ENCODE assay signal across 22 cellular contexts in genomic region chr17:14214271-14214670, GRCh38. TPM values are rescaled to one million over a fixed set of nuclear protein-coding genes. Genes with fewer than 3 reads are reported as not detected.
DNase-seq lines count a peak whose midpoint lies in the region; ATAC-seq and TF ChIP-seq lines count a peak whose summit lies in the region.
"Had no signal": no experiment of that assay in that cellular context is flagged by ENCODE, and none has a peak within 500 bp of the region (broad histone marks: within the 10 kb centered on the region; RNA-seq: fewer than 3 reads in every experiment).

No MANE protein-coding gene starts in this region.

- no peak overlapping the region for H2AK5ac ChIP-seq in IMR-90 (ENCODE audit: low read depth, low read length)

- no peak overlapping the region for H3K4ac ChIP-seq in IMR-90 (ENCODE audit: low read depth, low read length)

- no peak for TF ChIP-seq CTCF in IMR-90 (conservative IDR thresholded peaks at IDR 0.05; ENCODE audit: low read depth, low read length)
- TF ChIP-seq CTCF in PC-3 (conservative IDR thresholded peaks at IDR 0.05; ENCODE audit: low read depth, low read length) = no peak

- no peak overlapping the region for H2BK20ac ChIP-seq in IMR-90 (ENCODE audit: low read depth, low read length)

- no TSS peak for BruUV-seq in IMR-90 (replicated peaks; lab: Mats Ljungman, UMichigan)
- BruUV-seq in PC-3 (replicated peaks; lab: Mats Ljungman, UMichigan) = no TSS peak

- no peak overlapping the region for H2AFZ ChIP-seq in IMR-90 (replicated peaks; ENCODE audit: low read length, poor library complexity)
- H2AFZ ChIP-seq in PC-3 (ENCODE audit: low read length) = no peak overlapping the region
- H2AFZ ChIP-seq: parathyroid adenoma had no signal

- no peak overlapping the region for H2AK9ac ChIP-seq in IMR-90 (replicated peaks; ENCODE audit: low read depth, low read length, poor library complexity)

- peaks cover 4% of the 10 kb centered on the region; the same call in 1 of the 2 replicates for H3K9me3 ChIP-seq in IMR-90 (ENCODE audit: control insufficient read depth, insufficient read depth, low read length)
- H3K9me3 ChIP-seq in PC-3 (ENCODE audit: low read length) = no peaks in the 10 kb centered on the region
- H3K9me3 ChIP-seq: gastroesophageal sphincter, stomach, upper lobe of left lung had no signal

- H3K4me1 ChIP-seq in IMR-90 (ENCODE audit: control insufficient read depth, insufficient read depth, low read length) = no peaks in the 10 kb centered on the region
- no peaks in the 10 kb centered on the region for H3K4me1 ChIP-seq in PC-3 (ENCODE audit: insufficient read depth, low read length)
- H3K4me1 ChIP-seq: A549, gastroesophageal sphincter, parathyroid adenoma, upper lobe of left lung had no signal

- CTCF ChIA-PET in IMR-90 (lab: Yijun Ruan, JAX) = no interaction called here
- CTCF ChIA-PET in PC-3 (lab: Charles Lee) = no interaction called here

- dilution Hi-C loops in IMR-90 (cut with HindIII; ENCODE audit: low sequenced_read_pairs, unreplicated experiment) = no loop called here

- TF ChIP-seq RAD21 in IMR-90 (IDR thresholded peaks at IDR 0.05; ENCODE audit: low read length) = no peak

- H3K4me2 ChIP-seq in IMR-90 (ENCODE audit: low read depth, low read length) = no peak overlapping the region
- no peak overlapping the region for H3K4me2 ChIP-seq in PC-3 (ENCODE audit: low read length)
- H3K4me2 ChIP-seq: A549 had no signal

- no peak overlapping the region for H2BK5ac ChIP-seq in IMR-90 (ENCODE audit: low read depth, low read length, poor library complexity, severe bottlenecking)

- no peak overlapping the region for H2BK120ac ChIP-seq in IMR-90 (ENCODE audit: low read depth, low read length)

- no CpG with 5 or more reads among the region's 2 CpGs for WGBS in IMR-90 (ENCODE audit: extremely low coverage in 2 of 2, insufficient read length in 1 of 2), 2 experiments

- in situ Hi-C loops in IMR-90 (cut with MboI; ENCODE audit: low sequenced_read_pairs) = no loop called here

- no peak overlapping the region for H3K56ac ChIP-seq in IMR-90 (ENCODE audit: extremely low read depth, insufficient read depth, low read length)

- no peaks in the 10 kb centered on the region for H3K27me3 ChIP-seq in IMR-90 (ENCODE audit: control insufficient read depth, insufficient read depth, low read length)
- H3K27me3 ChIP-seq in PC-3 (ENCODE audit: low read length) = no peaks in the 10 kb centered on the region
- H3K27me3 ChIP-seq: gastroesophageal sphincter, stomach, upper lobe of left lung had no signal

- H3F3A ChIP-seq in PC-3 (ENCODE audit: low read length, unreplicated experiment) = no peaks in the 10 kb centered on the region

- H4K8ac ChIP-seq in IMR-90 (ENCODE audit: low read depth in 2 of 2, low read length in 2 of 2) = no peak overlapping the region

- H2BK15ac ChIP-seq in IMR-90 (ENCODE audit: low read depth, low read length) = no peak overlapping the region

- no peaks in the 10 kb centered on the region for H3K79me2 ChIP-seq in PC-3 (ENCODE audit: low read length)
- H3K79me2 ChIP-seq: parathyroid adenoma had no signal

- ATAC-seq in IMR-90 (ENCODE audit: low read depth) (no peak), PC-3 (no peak), HG03045 (IDR thresholded peaks at IDR 0.05; ENCODE audit: unreplicated experiment) (no peak), GM21717 (IDR thresholded peaks at IDR 0.05; ENCODE audit: unreplicated experiment) (no peak)
- ATAC-seq: A549; gastroesophageal sphincter; left colon; natural killer cell treated with Interleukin-12 subunit alpha and Interleukin-12 subunit beta and Interleukin-15 and Interleukin-18, amount 100 ng/mL, for 72 hours had no signal

- H4K5ac ChIP-seq in IMR-90 (ENCODE audit: low read depth, low read length) = no peak overlapping the region

- peaks cover 3% of the 10 kb centered on the region; the same call in 1 of the 2 replicates for H3K36me3 ChIP-seq in IMR-90 (ENCODE audit: control insufficient read depth, insufficient read depth, low read length)
- H3K36me3 ChIP-seq in PC-3 (ENCODE audit: low read depth, low read length) = peaks cover 20% of the 10 kb centered on the region; the same call in 1 of the 2 replicates
- H3K36me3 ChIP-seq: upper lobe of left lung had no signal

- no peaks in the 10 kb centered on the region for H3K79me1 ChIP-seq in IMR-90 (ENCODE audit: low read depth in 1 of 2, low read length in 2 of 2)

- H3K9me2 ChIP-seq in PC-3 (replicated peaks; ENCODE audit: low read length) = no peaks in the 10 kb centered on the region

- intact Hi-C loops in IMR-90 (cut with micrococcal nuclease) = no loop called here
- intact Hi-C loops in PC-3 (cut with micrococcal nuclease) = no loop called here

- H4K20me1 ChIP-seq in IMR-90 (ENCODE audit: insufficient read depth, low read length) (no peaks in the 10 kb centered on the region), PC-3 (ENCODE audit: low read length) (no peaks in the 10 kb centered on the region)

- H3K18ac ChIP-seq in IMR-90 (ENCODE audit: low read depth, low read length) = no peak overlapping the region

- no peak overlapping the region for H4K91ac ChIP-seq in IMR-90 (ENCODE audit: insufficient read depth, low read depth, low read length)

- H3K14ac ChIP-seq in IMR-90 (replicated peaks; ENCODE audit: low read depth, low read length) = no peak overlapping the region

- no peak overlapping the region for H3K9ac ChIP-seq in IMR-90 (ENCODE audit: low read depth, low read length)
- H3K9ac ChIP-seq in PC-3 (ENCODE audit: low read length) = no peak overlapping the region
- H3K9ac ChIP-seq: parathyroid adenoma had no signal

- no peak for TF ChIP-seq POLR2A in IMR-90 (IDR thresholded peaks at IDR 0.05; ENCODE audit: low read depth, low read length)

- DNase-seq in AML-193 (lab: John Stamatoyannopoulos, UW) = peak; percentile 6 to 7
- peak; percentile 24 for DNase-seq in IMR-90
- DNase-seq in PC-3 = peak; percentile 59
- peak; percentile 38 for DNase-seq in fibroblast of peridontal ligament (ENCODE audit: extremely low read depth)
- no peak for DNase-seq in NCI-H1105 treated with DMSO at 0.1 percent for 48 hours (lab: John Stamatoyannopoulos, UW)
- no peak for DNase-seq in effector CD8-positive, alpha-beta T cell (lab: John Stamatoyannopoulos, UW)
- DNase-seq: activated CD4-positive, alpha-beta T cell treated with anti-CD3 and anti-CD28 coated beads, Interleukin-2, amount 10 ng/mL, durations not matched to agents 24 days and 14 days; activated effector memory CD4-positive, alpha-beta T cell treated with anti-CD3 and anti-CD28 coated beads, Interleukin-2, amount 50 U/mL, for 16 hours; KG1; left colon; NCI-H1417 treated with DMSO at 0.1 percent for 48 hours; stomach; upper lobe of left lung had no signal

- H3K23ac ChIP-seq in IMR-90 (ENCODE audit: low read depth, low read length) = no peak overlapping the region

- H3K9me1 ChIP-seq in IMR-90 (ENCODE audit: insufficient read depth, low read length) = no peaks in the 10 kb centered on the region; the same call in 1 of the 2 replicates

- POLR2A ChIA-PET in IMR-90 (lab: Charles Lee; ENCODE audit: unreplicated experiment) (no interaction called here), PC-3 (lab: Charles Lee; ENCODE audit: unreplicated experiment) (no interaction called here)

- no peak overlapping the region for H3K27ac ChIP-seq in IMR-90 (ENCODE audit: insufficient read depth, low read length)
- no peak overlapping the region for H3K27ac ChIP-seq in PC-3 (ENCODE audit: low read length)
- H3K27ac ChIP-seq: A549, gastroesophageal sphincter, parathyroid adenoma, stomach, upper lobe of left lung had no signal

- H3K4me3 ChIP-seq in IMR-90 (ENCODE audit: insufficient read depth, low read depth, low read length) (no peak overlapping the region), PC-3 (ENCODE audit: low read length) (no peak overlapping the region)
- H3K4me3 ChIP-seq: A549, gastroesophageal sphincter, stomach, upper lobe of left lung had no signal

TF ChIP-seq in IMR-90, 13 proteins besides CTCF, POLR2A, EP300 and RAD21:
- TF ChIP-seq BHLHE40 (IDR thresholded peaks at IDR 0.05; ENCODE audit: low read depth, low read length) (no peak), MXI1 (IDR thresholded peaks at IDR 0.05; ENCODE audit: borderline replicate concordance, low read depth, low read length) (no peak), FOS (IDR thresholded peaks at IDR 0.05; ENCODE audit: low read depth, low read length) (no peak), CHD1 (IDR thresholded peaks at IDR 0.05; ENCODE audit: low read depth, low read length) (no peak), MAZ (IDR thresholded peaks at IDR 0.05; ENCODE audit: borderline replicate concordance, low read depth, low read length) (no peak), CEBPB (IDR thresholded peaks at IDR 0.05; ENCODE audit: low read depth, low read length) (no peak), NFE2L2 (IDR thresholded peaks at IDR 0.05; ENCODE audit: low read depth, low read length) (no peak), RCOR1 (IDR thresholded peaks at IDR 0.05; ENCODE audit: insufficient replicate concordance, low read length) (no peak), RFX5 (IDR thresholded peaks at IDR 0.05; ENCODE audit: low read depth, low read length) (no peak), SMC3 (IDR thresholded peaks at IDR 0.05; ENCODE audit: low read depth, low read length) (no peak), MAFK (IDR thresholded peaks at IDR 0.05; ENCODE audit: low read depth, low read length) (no peak)
- TF ChIP-seq, protein P1, sequence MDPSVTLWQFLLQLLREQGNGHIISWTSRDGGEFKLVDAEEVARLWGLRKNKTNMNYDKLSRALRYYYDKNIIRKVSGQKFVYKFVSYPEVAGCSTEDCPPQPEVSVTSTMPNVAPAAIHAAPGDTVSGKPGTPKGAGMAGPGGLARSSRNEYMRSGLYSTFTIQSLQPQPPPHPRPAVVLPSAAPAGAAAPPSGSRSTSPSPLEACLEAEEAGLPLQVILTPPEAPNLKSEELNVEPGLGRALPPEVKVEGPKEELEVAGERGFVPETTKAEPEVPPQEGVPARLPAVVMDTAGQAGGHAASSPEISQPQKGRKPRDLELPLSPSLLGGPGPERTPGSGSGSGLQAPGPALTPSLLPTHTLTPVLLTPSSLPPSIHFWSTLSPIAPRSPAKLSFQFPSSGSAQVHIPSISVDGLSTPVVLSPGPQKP (IDR thresholded peaks at IDR 0.05; ENCODE audit: borderline replicate concordance, low read depth, low read length) = no peak
- TF ChIP-seq, protein P2, sequence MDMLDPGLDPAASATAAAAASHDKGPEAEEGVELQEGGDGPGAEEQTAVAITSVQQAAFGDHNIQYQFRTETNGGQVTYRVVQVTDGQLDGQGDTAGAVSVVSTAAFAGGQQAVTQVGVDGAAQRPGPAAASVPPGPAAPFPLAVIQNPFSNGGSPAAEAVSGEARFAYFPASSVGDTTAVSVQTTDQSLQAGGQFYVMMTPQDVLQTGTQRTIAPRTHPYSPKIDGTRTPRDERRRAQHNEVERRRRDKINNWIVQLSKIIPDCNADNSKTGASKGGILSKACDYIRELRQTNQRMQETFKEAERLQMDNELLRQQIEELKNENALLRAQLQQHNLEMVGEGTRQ (IDR thresholded peaks at IDR 0.05; ENCODE audit: low read depth, low read length) = no peak

RNA-seq across cellular contexts. Expression of gene CDRT15, which starts 22.4 kb away (rescaled TPM):
- not detected in 2 replicates for total RNA-seq in IMR-90 (2012; rRNA removed)
- polyA plus RNA-seq in IMR-90 (2012; rRNA removed) = not detected in 2 replicates
- not detected in 2 replicates for polyA plus RNA-seq in IMR-90 (2012; cell fraction: cytosol; rRNA removed)
- not detected in 2 replicates for polyA plus RNA-seq in IMR-90 (2012; cell fraction: nucleus; rRNA removed; ENCODE audit: low replicate concordance)
- total RNA-seq in PC-3 (2014; rRNA removed) = not detected in 2 replicates
- total RNA-seq: activated CD4-positive, alpha-beta T cell treated with anti-CD3 and anti-CD28 coated beads, Interleukin-2, amount 10 ng/mL, durations not matched to agents 24 days and 14 days; endothelial cell of umbilical vein; gastroesophageal sphincter; left colon; mesothelial cell of epicardium; natural killer cell treated with Interleukin-12 subunit alpha and Interleukin-12 subunit beta and Interleukin-15 and Interleukin-18, amount 100 ng/mL, for 72 hours; stomach; upper lobe of left lung had no signal
- polyA plus RNA-seq: A549, CD14-positive monocyte, endothelial cell of umbilical vein, stomach had no signal

Comparison
In these comparisons a context has a peak if more than half of its experiments do, and no peak if none do; other contexts are left out.
1. DNase-seq: peak in AML-193 (2 of 2), IMR-90 (single experiment), PC-3 (single experiment) and fibroblast of peridontal ligament (single experiment); none in NCI-H1105 treated with DMSO at 0.1 percent for 48 hours (single experiment) and effector CD8-positive, alpha-beta T cell (single experiment).